ENCODE assay signal across 8 cellular contexts in genomic region chr19:44164673-44165512, GRCh38. TPM values are rescaled to one million over a fixed set of nuclear protein-coding genes. Genes with fewer than 3 reads are reported as not detected.
DNase-seq lines count a peak whose midpoint lies in the region; ATAC-seq, FAIRE-seq and TF ChIP-seq lines count a peak whose summit lies in the region.

Gene ZNF226, plus strand, starts transcription at chr19:44165100. Its CDS starts 4,981 bp downstream, at chr19:44170081.

- peak within 1 kb of the TSS; percentile 93 for H2AFZ ChIP-seq in keratinocyte (ENCODE audit: control insufficient read depth, low read length)

- ATAC-seq in GM18907 (IDR thresholded peaks at IDR 0.05; ENCODE audit: unreplicated experiment) (peak; percentile 93), HG03175 (IDR thresholded peaks at IDR 0.05; ENCODE audit: unreplicated experiment) (peak; percentile 87)

- H3K9ac ChIP-seq in keratinocyte (ENCODE audit: control insufficient read depth, extremely low read depth, insufficient read depth, low read length): peak within 1 kb of the TSS; percentile 88

- POLR2A ChIA-PET in AG04450 (lab: Yijun Ruan, JAX): interaction anchor here (0.7 to 2.0 kb wide), 6 partner anchors 23 to 355 kb away, joined by 3 to 14 read pairs (median 4); partner anchors contain the start of genes ZNF224, ZNF225 and ZNF227

- H3K9me1 ChIP-seq in keratinocyte (ENCODE audit: control insufficient read depth, extremely low read depth, insufficient read depth, low read length): no peaks in the 10 kb centered on the region

- H3K4me2 ChIP-seq in keratinocyte (ENCODE audit: control insufficient read depth, extremely low read depth, insufficient read depth, low read depth, low read length): peak within 1 kb of the TSS; percentile 95

- DNase-seq in AG04450 (ENCODE audit: low read depth, low spot score) (peak; percentile 97), NCI-H345 treated with DMSO at 0.1 percent for 48 hours (lab: John Stamatoyannopoulos, UW; ENCODE audit: unreplicated experiment) (peak; percentile 90), cerebellum (ENCODE audit: low spot score) (peak; percentile 95), keratinocyte (ENCODE audit: low read depth, low spot score) (peak; percentile 90)
- peak; percentile 67 for DNase-seq in activated CD4-positive, CD25-positive, alpha-beta regulatory T cell treated with anti-CD3 and anti-CD28 coated beads, Interleukin-2, amount 50 U/mL, for 16 hours (ENCODE audit: low read depth, low spot score)
- peak; percentile 49 to 60 for DNase-seq in stimulated activated CD4-positive, alpha-beta T cell treated with anti-CD3 and anti-CD28 coated beads, Interleukin-15, amount 100 ng/mL, for 1 hour (ENCODE audit: low read depth in 1 of 2, low spot score in 1 of 2)

- peaks cover 6% of the 10 kb centered on the region for H3K4me1 ChIP-seq in keratinocyte (ENCODE audit: control insufficient read depth, extremely low read depth, insufficient read depth, low read length)

- peak; percentile 98 for FAIRE-seq in keratinocyte (lab: Jason Lieb, UNC)

- TF ChIP-seq CTCF in AG04450 (IDR thresholded peaks at IDR 0.05; ENCODE audit: low read depth, low read length) (no peak), keratinocyte (optimal IDR thresholded peaks at IDR 0.05 in 1 of 3, IDR thresholded peaks at IDR 0.05 in 1 of 3, conservative IDR thresholded peaks at IDR 0.05 in 1 of 3; ENCODE audit: extremely low read depth in 1 of 3, insufficient read depth in 2 of 3, low read length in 3 of 3) (no peak)

- H3K27me3 ChIP-seq in AG04450 (ENCODE audit: control insufficient read depth, insufficient read depth, low read length) (no peaks in the 10 kb centered on the region), keratinocyte (ENCODE audit: control insufficient read depth, extremely low read depth, insufficient read depth, low read length) (no peaks in the 10 kb centered on the region)

- dilution Hi-C loops in keratinocyte (cut with MboI; ENCODE audit: extremely low pct_ligation_motif_present, low sequenced_read_pairs): no loop called here

- peaks cover 2 to 7% of the 10 kb centered on the region in 2 experiments for H3K36me3 ChIP-seq in keratinocyte (ENCODE audit: control insufficient read depth in 2 of 2, extremely low read depth in 1 of 2, insufficient read depth in 2 of 2, low read length in 2 of 2)

- H4K20me1 ChIP-seq in keratinocyte (ENCODE audit: control insufficient read depth, extremely low read depth, insufficient read depth, low read length): no peaks in the 10 kb centered on the region

- peaks cover 25% of the 10 kb centered on the region for H3K79me2 ChIP-seq in keratinocyte (ENCODE audit: control insufficient read depth, insufficient read depth, low read length)

- H3K4me3 ChIP-seq in AG04450 (ENCODE audit: low read depth, low read length) (peak within 1 kb of the TSS; percentile 77), keratinocyte (ENCODE audit: control insufficient read depth in 2 of 3, extremely low read depth in 1 of 3, insufficient read depth in 2 of 3, low read depth in 1 of 3, low read length in 3 of 3) (peak within 1 kb of the TSS; percentile 87 to 90 (median 89))

- H3K27ac ChIP-seq in AG04450 (ENCODE audit: low read depth, low read length): peak within 1 kb of the TSS; percentile 92
- peak within 1 kb of the TSS; percentile 82 for H3K27ac ChIP-seq in keratinocyte (ENCODE audit: control insufficient read depth, insufficient read depth, low read length)

- CTCF ChIA-PET in AG04450 (lab: Charles Lee): interaction anchor here (0.7 kb wide), 1 partner anchor 12 kb away, joined by 3 read pairs; no protein-coding TSS in a partner anchor

- H3K9me3 ChIP-seq in AG04450 (ENCODE audit: control insufficient read depth, insufficient read depth, low read length) (no peaks in the 10 kb centered on the region; the same call in 1 of the 2 replicates), keratinocyte (ENCODE audit: control insufficient read depth, low read depth, low read length) (no peaks in the 10 kb centered on the region)

RNA-seq across cellular contexts. Expression of gene ZNF226, which starts in this region (rescaled TPM):
- polyA plus RNA-seq in AG04450 (2011; rRNA removed): 30.5 and 36.1 TPM in 2 replicates
- 13.2 and 16.4 TPM in 2 replicates for polyA minus RNA-seq in AG04450 (2011; rRNA and poly(A)+ RNA removed)
- 60.6 TPM for total RNA-seq in cerebellum
- polyA plus RNA-seq in keratinocyte: 9.4 to 16.4 TPM (median 12.8 TPM) in 3 replicates
- 10.4 TPM for polyA plus RNA-seq in keratinocyte (2011; ENCODE audit: low read depth)
- 10.1 and 10.8 TPM in 2 replicates for polyA plus RNA-seq in keratinocyte (2011; cell fraction: cytosol; rRNA removed)
- 22.8 and 29.3 TPM in 2 replicates for polyA plus RNA-seq in keratinocyte (2011; cell fraction: nucleus; rRNA removed)
- polyA plus RNA-seq in keratinocyte (2012; ENCODE audit: low replicate concordance): 9.7 and 18.1 TPM in 2 replicates
- 1.2 to 10.3 TPM (median 5.9 TPM) in 3 replicates for polyA minus RNA-seq in keratinocyte
- 5.2 TPM for polyA minus RNA-seq in keratinocyte (2011; cell fraction: cytosol; rRNA and poly(A)+ RNA removed)
- polyA minus RNA-seq in keratinocyte (2011; cell fraction: nucleus; rRNA and poly(A)+ RNA removed): 5.4 and 10.3 TPM in 2 replicates

Comparison
In these comparisons a context has a peak if more than half of its experiments do, and no peak if none do; other contexts are left out.
1. Peak in every context shown above with its lines: DNase-seq, ATAC-seq, H3K4me3 ChIP-seq and H3K27ac ChIP-seq.